Comparison of ENCODE assay signal across 8 cellular contexts in the genomic region with DNA sequence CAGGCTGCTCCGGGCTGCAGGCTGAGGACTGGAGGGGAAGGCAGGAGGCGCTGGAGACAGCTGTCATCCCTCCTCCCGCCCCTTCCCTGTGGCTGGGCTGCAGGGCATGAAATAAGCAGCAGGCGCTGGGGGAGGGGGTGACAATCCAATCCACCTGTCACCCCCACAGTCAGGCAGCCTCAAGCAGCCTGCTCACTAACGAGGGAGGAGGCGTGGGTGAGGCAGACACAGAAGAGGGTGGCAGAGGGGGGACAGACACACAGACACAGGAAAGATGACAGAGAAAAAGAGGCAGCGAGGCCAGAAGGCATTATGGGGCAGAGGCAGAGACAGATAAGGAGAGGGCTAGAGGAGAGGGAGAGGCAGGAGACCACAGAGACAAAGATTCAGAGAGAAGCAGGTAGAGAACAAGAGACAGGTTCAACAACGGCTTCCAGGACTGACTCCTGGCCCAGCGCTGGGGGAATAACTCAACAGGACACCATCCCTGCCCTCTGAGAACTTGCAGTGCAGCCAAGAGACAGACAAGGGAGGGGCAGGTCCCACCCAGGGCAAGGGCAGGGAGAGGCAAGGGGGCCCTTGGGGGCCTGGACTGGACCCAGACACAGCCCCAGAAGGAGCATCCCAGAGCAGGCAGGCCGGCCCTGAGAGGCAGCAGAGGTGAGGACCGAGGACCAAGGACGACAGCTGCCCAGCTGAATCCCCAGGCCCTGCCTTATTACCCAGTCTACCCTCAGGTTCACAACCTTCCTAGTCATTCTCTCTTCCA. TPM values are rescaled to one million over a fixed set of nuclear protein-coding genes. Genes with fewer than 3 reads are reported as not detected.
DNase-seq lines count a peak whose midpoint lies in the region; ATAC-seq and TF ChIP-seq lines count a peak whose summit lies in the region.

No MANE protein-coding gene starts in this region.

- DNase-seq in NCI-H524 treated with DMSO at 0.1 percent for 48 hours (lab: John Stamatoyannopoulos, UW) (peak; percentile 81), Right ventricle myocardium superior (peak; percentile 79), putamen (ENCODE audit: low spot score) (peak; percentile 82), inferior parietal cortex (ENCODE audit: extremely low spot score) (no peak)
- peak; percentile 66 to 70 for DNase-seq in activated T-cell treated with anti-CD3 and anti-CD28 coated beads, Interleukin-2, amount 50 U/mL, for 48 hours

- intact Hi-C loops in Right ventricle myocardium superior (cut with DNase I) = no loop called here

- ATAC-seq in GM18505 (IDR thresholded peaks at IDR 0.05; ENCODE audit: unreplicated experiment) (no peak), HG02885 (IDR thresholded peaks at IDR 0.05; ENCODE audit: poor library complexity, unreplicated experiment) (peak; percentile 13), Right ventricle myocardium superior (ENCODE audit: poor library complexity) (peak; percentile 64), HG02938 (IDR thresholded peaks at IDR 0.05; ENCODE audit: unreplicated experiment) (no peak)

- peak; percentile 31 for TF ChIP-seq POLR2A in GM18505 (IDR thresholded peaks at IDR 0.05; ENCODE audit: borderline replicate concordance, extremely low read depth, insufficient read depth, insufficient read length)

RNA-seq across cellular contexts. Expression of a gene that starts 11.2 kb away (rescaled TPM):
- total RNA-seq in Right ventricle myocardium superior = 96.6 TPM

Comparison
In these comparisons a context has a peak if more than half of its experiments do, and no peak if none do; other contexts are left out.
1. ATAC-seq: peak in HG02885 (single experiment) and Right ventricle myocardium superior (single experiment); none in GM18505 (single experiment) and HG02938 (single experiment).